8 cellular contexts compared by ENCODE assay signal in the genomic region with DNA sequence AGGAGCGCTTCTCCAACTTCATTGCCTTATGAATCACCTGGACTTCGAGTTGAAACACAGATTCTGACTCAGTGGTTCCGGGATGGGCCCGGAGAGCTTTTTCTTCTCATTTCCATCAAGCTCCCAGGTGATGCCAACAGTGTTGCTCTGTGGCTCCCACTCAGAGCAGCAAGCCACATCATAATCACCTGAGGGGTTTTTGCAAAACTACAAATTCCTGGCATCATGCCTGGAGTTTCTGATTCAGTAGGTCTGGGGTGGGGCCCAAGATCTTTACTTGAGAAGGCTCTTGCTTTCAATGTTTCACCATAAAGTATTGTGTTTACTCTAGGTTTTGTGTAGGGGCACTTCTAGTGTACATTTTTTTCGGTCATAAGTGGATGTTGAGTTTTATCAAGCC. TPM values are rescaled to one million over a fixed set of nuclear protein-coding genes. Genes with fewer than 3 reads are reported as not detected.
DNase-seq lines count a peak whose midpoint lies in the region; ATAC-seq and TF ChIP-seq lines count a peak whose summit lies in the region.

No MANE protein-coding gene starts in this region.

- H3K4me3 ChIP-seq in epithelial cell of esophagus (ENCODE audit: low read length): no peak overlapping the region
- no peak overlapping the region for H3K4me3 ChIP-seq in ovary

- peak; percentile 20 for ATAC-seq in HG02973 (IDR thresholded peaks at IDR 0.05; ENCODE audit: unreplicated experiment)
- ATAC-seq in HG02938 (IDR thresholded peaks at IDR 0.05; ENCODE audit: unreplicated experiment): no peak

- H3K9me3 ChIP-seq in ovary: no peaks in the 10 kb centered on the region

- no peak for TF ChIP-seq POLR2A in ovary (IDR thresholded peaks at IDR 0.05)

- H3K4me1 ChIP-seq in ovary (ENCODE audit: insufficient read depth): peaks cover 2% of the 10 kb centered on the region

- WGBS in ovary, 3 donors: 64 to 69% (median 66%) methylated on average over 5 of the region's 5 CpGs

- peak; percentile 67 to 69 for DNase-seq in activated CD4-positive, alpha-beta T cell treated with anti-CD3 and anti-CD28 coated beads for 4 hours
- DNase-seq in epithelial cell of esophagus (ENCODE audit: low read depth): peak; percentile 96
- DNase-seq in stimulated activated CD8-positive, alpha-beta memory T cell treated with anti-CD3 and anti-CD28 coated beads, Interleukin-15, amount 100 ng/mL, for 1 hour (ENCODE audit: low read depth): peak; percentile 15
- DNase-seq in ovary: no peak
- DNase-seq in NCI-H2196 (lab: John Stamatoyannopoulos, UW; ENCODE audit: unreplicated experiment): no peak
- DNase-seq in hepatic stellate cell (ENCODE audit: low spot score): no peak

- H3K36me3 ChIP-seq in ovary: no peaks in the 10 kb centered on the region

- intact Hi-C loops in ovary (cut with DNase I): loop anchor here in 1 of 4 donors (10.0 kb wide), 1 partner anchor 211 kb away; the partner anchor contains the start of gene MAMLD1

- H3K27ac ChIP-seq in ovary: no peak overlapping the region

- no peak for TF ChIP-seq EP300 in ovary (IDR thresholded peaks at IDR 0.05)

- no peaks in the 10 kb centered on the region for H3K27me3 ChIP-seq in ovary

- TF ChIP-seq CTCF in epithelial cell of esophagus (IDR thresholded peaks at IDR 0.05; ENCODE audit: insufficient read depth, low read depth, low read length, missing control alignments): no peak
- TF ChIP-seq CTCF in ovary (IDR thresholded peaks at IDR 0.05): no peak

RNA-seq across cellular contexts. Expression of gene MTM1, which starts 7.0 kb away (rescaled TPM):
- total RNA-seq in ovary: 10 to 100 TPM; 13.4 to 28.3 (median 25.3) TPM
- polyA plus RNA-seq in ovary: 10 to 100 TPM in 1 of 2 donors, 1 to 10 TPM in 1; 8.8 to 13.5 TPM

Comparison
In these comparisons a context has a peak if more than half of its experiments do, and no peak if none do; other contexts are left out.
1. DNase-seq: peak in activated CD4-positive, alpha-beta T cell treated with anti-CD3 and anti-CD28 coated beads for 4 hours (2 of 2), epithelial cell of esophagus (single experiment) and stimulated activated CD8-positive, alpha-beta memory T cell treated with anti-CD3 and anti-CD28 coated beads, Interleukin-15, amount 100 ng/mL, for 1 hour (single experiment); none in ovary (0 of 5), NCI-H2196 (single experiment) and hepatic stellate cell (single experiment).